ENCODE assay signal across 8 cellular contexts in the genomic region with DNA sequence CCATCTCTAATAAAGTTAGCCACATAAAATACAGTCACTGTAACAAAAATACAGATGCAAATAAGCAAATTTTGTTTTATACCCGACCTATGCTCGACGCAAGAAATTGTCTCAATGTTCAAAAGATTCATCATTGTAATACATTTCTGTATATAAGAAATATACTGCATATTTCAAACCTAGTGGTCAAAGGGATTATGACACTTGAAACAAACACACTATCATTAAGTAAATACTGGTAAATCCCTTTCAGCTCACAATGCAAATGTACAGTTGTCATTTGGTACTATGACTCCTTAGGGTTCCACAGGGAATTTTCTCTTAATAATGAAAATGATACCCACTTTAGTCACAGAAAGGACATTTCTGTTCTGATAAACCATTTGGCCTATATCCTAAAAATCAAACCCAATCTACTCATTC. TPM values are rescaled to one million over a fixed set of nuclear protein-coding genes. Genes with fewer than 3 reads are reported as not detected.
DNase-seq lines count a peak whose midpoint lies in the region; ATAC-seq and TF ChIP-seq lines count a peak whose summit lies in the region.

No MANE protein-coding gene starts in this region.

- H3K27me3 Mint-ChIP-seq in activated CD4-positive, alpha-beta T cell treated with anti-CD3 and anti-CD28 coated beads, Interleukin-2, amount 10 ng/mL, durations not matched to agents 7 days and 5 days: no peaks in the 10 kb centered on the region
- no peaks in the 10 kb centered on the region for H3K27me3 Mint-ChIP-seq in MCF 10A (ENCODE audit: insufficient read depth, unreplicated experiment)
- H3K27me3 Mint-ChIP-seq in naive B cell: peaks cover 0 to 4% (median 0%) of the 10 kb centered on the region in 3 donors

- DNase-seq in activated CD4-positive, alpha-beta T cell treated with anti-CD3 and anti-CD28 coated beads, Interleukin-2, amount 10 ng/mL, durations not matched to agents 7 days and 5 days: no peak
- no peak for DNase-seq in activated CD4-positive, alpha-beta T cell treated with anti-CD3 and anti-CD28 coated beads, Interleukin-2, amount 50 U/mL, for 1 hour
- peak; percentile 30 for DNase-seq in NCI-H1694 treated with DMSO at 0.1 percent for 48 hours (lab: John Stamatoyannopoulos, UW)
- peak; percentile 46 for DNase-seq in MCF 10A (ENCODE audit: unreplicated experiment)
- DNase-seq in naive B cell: peak; percentile 46
- no peak for DNase-seq in effector CD8-positive, alpha-beta T cell (lab: John Stamatoyannopoulos, UW)

- peak overlapping the region; percentile 99 for H3K27ac Mint-ChIP-seq in activated CD4-positive, alpha-beta T cell treated with anti-CD3 and anti-CD28 coated beads, Interleukin-2, amount 10 ng/mL, durations not matched to agents 7 days and 5 days
- H3K27ac Mint-ChIP-seq in MCF 10A (ENCODE audit: low read depth, unreplicated experiment): peak overlapping the region; percentile 63
- peak overlapping the region; percentile 13 to 100 (median 100) for H3K27ac Mint-ChIP-seq in naive B cell

- TF ChIP-seq CTCF in MCF 10A (IDR thresholded peaks at IDR 0.05; ENCODE audit: unreplicated experiment): peak; percentile 26

- H3K4me1 Mint-ChIP-seq in activated CD4-positive, alpha-beta T cell treated with anti-CD3 and anti-CD28 coated beads, Interleukin-2, amount 10 ng/mL, durations not matched to agents 7 days and 5 days: peaks cover 56% of the 10 kb centered on the region
- H3K4me1 Mint-ChIP-seq in MCF 10A (ENCODE audit: insufficient read depth, unreplicated experiment): peaks cover 42% of the 10 kb centered on the region
- peaks cover 34 to 54% (median 39%) of the 10 kb centered on the region in 3 donors for H3K4me1 Mint-ChIP-seq in naive B cell

- intact Hi-C loops in MCF 10A (cut with micrococcal nuclease): loop anchor here (10.0 kb wide), 1 partner anchor 292 kb away; no protein-coding TSS in a partner anchor

- POLR2A ChIA-PET in activated CD4-positive, alpha-beta T cell treated with anti-CD3 and anti-CD28 coated beads, Interleukin-2, amount 10 ng/mL, durations not matched to agents 7 days and 5 days (lab: Charles Lee): interaction anchor here (1.5 kb wide), 1 partner anchor 100 kb away, joined by 4 read pairs; no protein-coding TSS in a partner anchor
- POLR2A ChIA-PET in MCF 10A (lab: Yijun Ruan, JAX): interaction anchor here (0.7 to 8.2 kb wide), 15 partner anchors 12 to 464 kb away, joined by 3 to 161 read pairs (median 4); partner anchors contain the start of gene AIG1

- peak overlapping the region; percentile 98 for H3K4me3 Mint-ChIP-seq in activated CD4-positive, alpha-beta T cell treated with anti-CD3 and anti-CD28 coated beads, Interleukin-2, amount 10 ng/mL, durations not matched to agents 7 days and 5 days
- peak overlapping the region; percentile 92 for H3K4me3 Mint-ChIP-seq in MCF 10A (ENCODE audit: unreplicated experiment)
- H3K4me3 Mint-ChIP-seq in naive B cell: peak overlapping the region in 6 of 8 donors; percentile 96 to 100 (median 98)

- ATAC-seq in naive B cell (ENCODE audit: low read depth in 2 of 2) (no peak), HG03097 (IDR thresholded peaks at IDR 0.05; ENCODE audit: low FRiP score, unreplicated experiment) (no peak), HG03039 (IDR thresholded peaks at IDR 0.05; ENCODE audit: unreplicated experiment) (no peak)

- peaks cover 7% of the 10 kb centered on the region for H3K36me3 Mint-ChIP-seq in activated CD4-positive, alpha-beta T cell treated with anti-CD3 and anti-CD28 coated beads, Interleukin-2, amount 10 ng/mL, durations not matched to agents 7 days and 5 days (ENCODE audit: low read depth)
- peaks cover 5% of the 10 kb centered on the region for H3K36me3 Mint-ChIP-seq in MCF 10A (ENCODE audit: insufficient read depth, unreplicated experiment)
- H3K36me3 Mint-ChIP-seq in naive B cell: no peaks in the 10 kb centered on the region

- CTCF ChIA-PET in activated CD4-positive, alpha-beta T cell treated with anti-CD3 and anti-CD28 coated beads, Interleukin-2, amount 10 ng/mL, durations not matched to agents 7 days and 5 days (lab: Charles Lee): interaction anchor here (0.9 to 1.6 kb wide), 4 partner anchors 10 to 57 kb away, joined by 3 to 4 read pairs (median 4); no protein-coding TSS in a partner anchor
- CTCF ChIA-PET in MCF 10A (lab: Yijun Ruan, JAX): interaction anchor here (0.9 to 1.1 kb wide), 3 partner anchors 138 to 486 kb away, joined by 3 to 4 read pairs (median 3); no protein-coding TSS in a partner anchor

- H3K9me3 Mint-ChIP-seq in activated CD4-positive, alpha-beta T cell treated with anti-CD3 and anti-CD28 coated beads, Interleukin-2, amount 10 ng/mL, durations not matched to agents 7 days and 5 days: no peaks in the 10 kb centered on the region
- H3K9me3 Mint-ChIP-seq in MCF 10A (ENCODE audit: unreplicated experiment): no peaks in the 10 kb centered on the region
- H3K9me3 Mint-ChIP-seq in naive B cell: no peaks in the 10 kb centered on the region

- no TSS peak for BruUV-seq in MCF 10A (replicated peaks; lab: Mats Ljungman, UMichigan)

RNA-seq across cellular contexts. Expression of gene HIVEP2, which starts 2.2 kb away (rescaled TPM):
- total RNA-seq in activated CD4-positive, alpha-beta T cell treated with anti-CD3 and anti-CD28 coated beads, Interleukin-2, amount 10 ng/mL, durations not matched to agents 7 days and 5 days: 10 to 100 TPM; 30.2 to 35.4 TPM
- 22.5 and 23.6 TPM in 2 replicates for total RNA-seq in MCF 10A (2022)
- polyA plus RNA-seq in naive B cell (ENCODE audit: low read depth in 6 of 6): 10 to 100 TPM in 1 of 6 donors, 1 to 10 TPM in 5; 2.7 to 10.2 (median 5.4) TPM

Comparison
In these comparisons a context has a peak if more than half of its experiments do, and no peak if none do; other contexts are left out.
1. DNase-seq: peak in NCI-H1694 treated with DMSO at 0.1 percent for 48 hours (single experiment), MCF 10A (single experiment) and naive B cell (single experiment); none in activated CD4-positive, alpha-beta T cell treated with anti-CD3 and anti-CD28 coated beads, Interleukin-2, amount 10 ng/mL, durations not matched to agents 7 days and 5 days (single experiment), activated CD4-positive, alpha-beta T cell treated with anti-CD3 and anti-CD28 coated beads, Interleukin-2, amount 50 U/mL, for 1 hour (single experiment) and effector CD8-positive, alpha-beta T cell (single experiment).
2. Peak in every context shown above with its lines, with median percentiles within 50 percentile points of each other: H3K27ac Mint-ChIP-seq and H3K4me3 Mint-ChIP-seq.